In the genomic region with DNA sequence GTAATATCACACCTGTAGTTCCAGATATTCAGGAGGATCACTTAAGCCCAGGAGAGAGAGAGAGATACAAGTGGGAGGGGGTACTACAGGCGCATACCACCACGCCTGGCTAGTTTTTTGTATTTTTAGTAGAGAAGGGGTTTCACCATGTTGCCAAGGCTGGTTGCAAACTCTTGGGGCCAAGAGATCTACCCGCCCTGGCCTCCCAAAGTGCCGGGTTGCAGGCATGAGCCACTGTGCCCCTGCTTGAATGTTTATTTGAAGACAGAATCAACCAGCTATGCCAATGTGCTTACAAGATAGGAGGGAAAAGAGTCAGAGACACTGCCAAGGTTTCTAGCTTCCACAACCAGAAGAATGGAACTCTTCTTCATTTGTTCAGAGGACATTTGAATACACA, we compare ENCODE assay signal across 11 cellular contexts.
A peak's percentile ranks its signal among the peaks of the same experiment; 100 is the strongest.
DNase-seq lines count a peak whose midpoint lies in the region; ATAC-seq and TF ChIP-seq lines count a peak whose summit lies in the region.
"Had no signal": no experiment of that assay in that cellular context is flagged by ENCODE, and none has a peak within 500 bp of the region (broad histone marks: within the 10 kb centered on the region; RNA-seq: fewer than 3 reads in every experiment).

No MANE protein-coding gene starts in this region.

- peaks cover 14% of the 10 kb centered on the region for H3K36me3 Mint-ChIP-seq in activated naive CD8-positive, alpha-beta T cell
- peaks cover 36% of the 10 kb centered on the region for H3K36me3 Mint-ChIP-seq in activated naive CD8-positive, alpha-beta T cell treated with anti-CD3 and anti-CD28 coated beads, Interleukin-2, amount 50 U/mL, for 24 hours (ENCODE audit: low read depth)
- H3K36me3 Mint-ChIP-seq in CD4-positive, alpha-beta T cell (ENCODE audit: low read depth) = peaks cover 67% of the 10 kb centered on the region
- peaks cover 27% of the 10 kb centered on the region for H3K36me3 Mint-ChIP-seq in effector memory CD8-positive, alpha-beta T cell (ENCODE audit: insufficient read depth)

- no peaks in the 10 kb centered on the region for H3K27me3 Mint-ChIP-seq in activated naive CD8-positive, alpha-beta T cell
- no peaks in the 10 kb centered on the region for H3K27me3 Mint-ChIP-seq in activated naive CD8-positive, alpha-beta T cell treated with anti-CD3 and anti-CD28 coated beads, Interleukin-2, amount 50 U/mL, for 24 hours
- no peaks in the 10 kb centered on the region for H3K27me3 Mint-ChIP-seq in CD4-positive, alpha-beta T cell
- H3K27me3 Mint-ChIP-seq in effector memory CD8-positive, alpha-beta T cell = no peaks in the 10 kb centered on the region
- H3K27me3 Mint-ChIP-seq: B cell had no signal

- no peaks in the 10 kb centered on the region for H3K9me3 ChIP-seq in CD4-positive, alpha-beta T cell (ENCODE audit: control insufficient read depth, low read length)
- no peaks in the 10 kb centered on the region for H3K9me3 ChIP-seq in thyroid gland
- H3K9me3 ChIP-seq: BLaER1 treated with 17β-estradiol and CSF1 and Interleukin-3, amounts not matched to agents 10 nM and 100 nM; Caco-2; HAP-1 had no signal

- CTCF ChIA-PET in CD4-positive, alpha-beta T cell (lab: Charles Lee) = interaction anchor here (1.9 kb wide), 1 partner anchor 100 kb away, joined by 5 read pairs; no protein-coding TSS in a partner anchor

- POLR2A ChIA-PET in CD4-positive, alpha-beta T cell (lab: Charles Lee) = interaction anchor here (0.6 kb wide), 1 partner anchor 99 kb away, joined by 4 read pairs; no protein-coding TSS in a partner anchor

- intact Hi-C loops in CD4-positive, alpha-beta T cell (cut with DNase I, micrococcal nuclease) = no loop called here
- intact Hi-C loops in thyroid gland (cut with DNase I) = no loop called here

- H3K4me1 ChIP-seq in thyroid gland = peaks cover 40 to 69% of the 10 kb centered on the region in 2 donors
- H3K4me1 ChIP-seq: BLaER1 treated with 17β-estradiol and CSF1 and Interleukin-3, amounts not matched to agents 10 nM and 100 nM; Caco-2 had no signal

- no peaks in the 10 kb centered on the region for H3K9me3 Mint-ChIP-seq in activated naive CD8-positive, alpha-beta T cell (ENCODE audit: low read depth)
- no peaks in the 10 kb centered on the region for H3K9me3 Mint-ChIP-seq in activated naive CD8-positive, alpha-beta T cell treated with anti-CD3 and anti-CD28 coated beads, Interleukin-2, amount 50 U/mL, for 24 hours
- no peaks in the 10 kb centered on the region for H3K9me3 Mint-ChIP-seq in CD4-positive, alpha-beta T cell
- H3K9me3 Mint-ChIP-seq in effector memory CD8-positive, alpha-beta T cell = no peaks in the 10 kb centered on the region

- no peak overlapping the region for H3K27ac ChIP-seq in CD4-positive, alpha-beta T cell (ENCODE audit: low read depth, low read length)
- H3K27ac ChIP-seq in thyroid gland = peak overlapping the region in 2 of 3 donors; percentile 42 to 68
- H3K27ac ChIP-seq: BLaER1 treated with 17β-estradiol and CSF1 and Interleukin-3, amounts not matched to agents 10 nM and 100 nM; GM23248 had no signal

- H3K27me3 ChIP-seq in CD4-positive, alpha-beta T cell (ENCODE audit: control insufficient read depth, insufficient read depth, low read length) = no peaks in the 10 kb centered on the region
- H3K27me3 ChIP-seq in thyroid gland = no peaks in the 10 kb centered on the region
- H3K27me3 ChIP-seq: BLaER1 treated with 17β-estradiol and CSF1 and Interleukin-3, amounts not matched to agents 10 nM and 100 nM had no signal

- no peak overlapping the region for H3K4me3 Mint-ChIP-seq in activated naive CD8-positive, alpha-beta T cell
- no peak overlapping the region for H3K4me3 Mint-ChIP-seq in activated naive CD8-positive, alpha-beta T cell treated with anti-CD3 and anti-CD28 coated beads, Interleukin-2, amount 50 U/mL, for 24 hours
- no peak overlapping the region for H3K4me3 Mint-ChIP-seq in CD4-positive, alpha-beta T cell
- no peak overlapping the region for H3K4me3 Mint-ChIP-seq in effector memory CD8-positive, alpha-beta T cell
- H3K4me3 Mint-ChIP-seq: B cell had no signal

- DNase-seq in activated naive CD8-positive, alpha-beta T cell treated with anti-CD3 and anti-CD28 coated beads, Interleukin-2, amount 50 U/mL, for 24 hours = no peak
- DNase-seq in CD4-positive, alpha-beta T cell = no peak
- no peak for DNase-seq in effector memory CD8-positive, alpha-beta T cell
- DNase-seq in thyroid gland (peak; percentile 75 to 82), GF-D8 (lab: John Stamatoyannopoulos, UW) (no peak)
- DNase-seq: Caco-2, GM23248 had no signal

- 30% methylated on average over 4 of the region's 4 CpGs for WGBS in thyroid gland, 2 donors

- TF ChIP-seq CTCF in CD4-positive, alpha-beta T cell (IDR thresholded peaks at IDR 0.05) = no peak
- TF ChIP-seq CTCF in thyroid gland (IDR thresholded peaks at IDR 0.05) = no peak

- no peak overlapping the region for H3K4me3 ChIP-seq in thyroid gland (replicated peaks in 1 of 3)
- H3K4me3 ChIP-seq: BLaER1 treated with 17β-estradiol and CSF1 and Interleukin-3, amounts not matched to agents 10 nM and 100 nM; GM23248; HAP-1 had no signal

- ATAC-seq in activated naive CD8-positive, alpha-beta T cell treated with anti-CD3 and anti-CD28 coated beads, Interleukin-2, amount 50 U/mL, for 24 hours = no peak
- ATAC-seq in CD4-positive, alpha-beta T cell (ENCODE audit: poor library complexity) = no peak
- ATAC-seq in effector memory CD8-positive, alpha-beta T cell (replicated peaks) = no peak

- no peaks in the 10 kb centered on the region for H3K36me3 ChIP-seq in thyroid gland

- H3K27ac Mint-ChIP-seq in activated naive CD8-positive, alpha-beta T cell = peak overlapping the region; percentile 76
- H3K27ac Mint-ChIP-seq in activated naive CD8-positive, alpha-beta T cell treated with anti-CD3 and anti-CD28 coated beads, Interleukin-2, amount 50 U/mL, for 24 hours = no peak overlapping the region
- peak overlapping the region; percentile 1 for H3K27ac Mint-ChIP-seq in CD4-positive, alpha-beta T cell
- peak overlapping the region; percentile 35 to 57 for H3K27ac Mint-ChIP-seq in effector memory CD8-positive, alpha-beta T cell
- H3K27ac Mint-ChIP-seq: B cell had no signal

- TF ChIP-seq POLR2A in thyroid gland (IDR thresholded peaks at IDR 0.05) = no peak

- H3K4me1 Mint-ChIP-seq in activated naive CD8-positive, alpha-beta T cell (ENCODE audit: low read depth) = peaks cover 80% of the 10 kb centered on the region
- H3K4me1 Mint-ChIP-seq in activated naive CD8-positive, alpha-beta T cell treated with anti-CD3 and anti-CD28 coated beads, Interleukin-2, amount 50 U/mL, for 24 hours = peaks cover 70% of the 10 kb centered on the region
- H3K4me1 Mint-ChIP-seq in CD4-positive, alpha-beta T cell (ENCODE audit: low read depth) = peaks cover 84% of the 10 kb centered on the region
- H3K4me1 Mint-ChIP-seq in effector memory CD8-positive, alpha-beta T cell (ENCODE audit: low read depth in 2 of 2) = peaks cover 50 to 71% of the 10 kb centered on the region in 2 donors

Comparison
In these comparisons a context has a peak if more than half of its experiments do, and no peak if none do; other contexts are left out.
1. DNase-seq: peak in thyroid gland (2 of 2); none in activated naive CD8-positive, alpha-beta T cell treated with anti-CD3 and anti-CD28 coated beads, Interleukin-2, amount 50 U/mL, for 24 hours (single experiment), CD4-positive, alpha-beta T cell (0 of 10), effector memory CD8-positive, alpha-beta T cell (0 of 3) and GF-D8 (single experiment).